Comparison of ENCODE assay signal across 1 cellular context in genomic region chr20:53594068-53595017, GRCh38.
TF ChIP-seq lines count a peak whose summit lies in the region.

No MANE protein-coding gene starts in this region.

TF ChIP-seq in HEK293, 187 proteins besides CTCF, POLR2A, EP300 and RAD21 (continued from another document and continues in another):
- TF ChIP-seq ZNF560 (tag by site-specific recombination; IDR thresholded peaks at IDR 0.05; ENCODE audit: borderline replicate concordance), result no peak
- no peak for TF ChIP-seq ZNF362 (tag by site-specific recombination; IDR thresholded peaks at IDR 0.05)
- no peak for TF ChIP-seq ZNF324 (tag by site-specific recombination; IDR thresholded peaks at IDR 0.05)
- TF ChIP-seq ZBTB49 (tag by site-specific recombination; IDR thresholded peaks at IDR 0.05; ENCODE audit: low read depth), result no peak
- no peak for TF ChIP-seq ZNF837 (tag by site-specific recombination; IDR thresholded peaks at IDR 0.05)
- TF ChIP-seq ZFP69B (tag by site-specific recombination; IDR thresholded peaks at IDR 0.05), result no peak
- TF ChIP-seq ZNF654 (tag by site-specific recombination; IDR thresholded peaks at IDR 0.05; ENCODE audit: low read depth), result no peak
- TF ChIP-seq ZBTB7A (tag by site-specific recombination; IDR thresholded peaks at IDR 0.05; ENCODE audit: low read depth), result no peak
- TF ChIP-seq ZNF112 (tag by site-specific recombination; IDR thresholded peaks at IDR 0.05), result no peak
- TF ChIP-seq ZNF175 (tag by site-specific recombination; IDR thresholded peaks at IDR 0.05), result no peak
- TF ChIP-seq KLF7 (tag by site-specific recombination; IDR thresholded peaks at IDR 0.05; ENCODE audit: borderline replicate concordance), result no peak
- no peak for TF ChIP-seq ZNF555 (tag by site-specific recombination; conservative IDR thresholded peaks at IDR 0.05)
- TF ChIP-seq ZNF704 (tag by site-specific recombination; IDR thresholded peaks at IDR 0.05), result no peak
- no peak for TF ChIP-seq ZSCAN16 (tag by site-specific recombination; IDR thresholded peaks at IDR 0.05)
- TF ChIP-seq ZNF596 (tag by site-specific recombination; IDR thresholded peaks at IDR 0.05), result 0 out of 2 replicates have a peak, but pooled peaks have one; percentile 22
- no peak for TF ChIP-seq BCL11A (tag by site-specific recombination; IDR thresholded peaks at IDR 0.05; ENCODE audit: low read depth)
- TF ChIP-seq ZBTB11 (tag by site-specific recombination; conservative IDR thresholded peaks at IDR 0.05; ENCODE audit: low read depth), result 0 out of 2 replicates have a peak, but pooled peaks have one; percentile 15
- TF ChIP-seq TSHZ1 (tag by site-specific recombination; IDR thresholded peaks at IDR 0.05; ENCODE audit: borderline replicate concordance), result no peak
- TF ChIP-seq PRDM1 (tag by site-specific recombination; IDR thresholded peaks at IDR 0.05), result no peak
- TF ChIP-seq ZNF155 (tag by site-specific recombination; IDR thresholded peaks at IDR 0.05), result no peak
- TF ChIP-seq ZBTB1 (tag by site-specific recombination; IDR thresholded peaks at IDR 0.05), result no peak
- TF ChIP-seq YY2 (tag by site-specific recombination; IDR thresholded peaks at IDR 0.05), result no peak
- no peak for TF ChIP-seq BCL6B (tag by site-specific recombination; IDR thresholded peaks at IDR 0.05)
- TF ChIP-seq SCRT1 (tag by site-specific recombination; IDR thresholded peaks at IDR 0.05; ENCODE audit: borderline replicate concordance), result no peak
- TF ChIP-seq ZFP3 (tag by site-specific recombination; IDR thresholded peaks at IDR 0.05; ENCODE audit: low read depth), result no peak
- TF ChIP-seq ZNF76 (tag by site-specific recombination; IDR thresholded peaks at IDR 0.05; ENCODE audit: borderline replicate concordance, low read depth), result no peak; the same call in 1 of the 2 replicates
- TF ChIP-seq ZNF398 (tag by site-specific recombination; IDR thresholded peaks at IDR 0.05), result peak; percentile 18; the same call in 1 of the 2 replicates
- TF ChIP-seq ZNF777 (tag by site-specific recombination; IDR thresholded peaks at IDR 0.05; ENCODE audit: borderline replicate concordance), result no peak
- no peak for TF ChIP-seq ZNF416 (tag by site-specific recombination; IDR thresholded peaks at IDR 0.05)
- TF ChIP-seq ZNF24 (tag by site-specific recombination; IDR thresholded peaks at IDR 0.05), result no peak
- no peak for TF ChIP-seq ZNF426 (tag by site-specific recombination; IDR thresholded peaks at IDR 0.05)
- TF ChIP-seq MYNN (tag by site-specific recombination; IDR thresholded peaks at IDR 0.05; ENCODE audit: borderline replicate concordance), result no peak
- no peak; the same call in none of the 2 replicates for TF ChIP-seq ZNF664 (tag by site-specific recombination; IDR thresholded peaks at IDR 0.05)
- TF ChIP-seq ZNF677 (tag by site-specific recombination; IDR thresholded peaks at IDR 0.05), result no peak
- TF ChIP-seq ZNF701 (tag by site-specific recombination; IDR thresholded peaks at IDR 0.05), result no peak
- TF ChIP-seq ZNF623 (tag by site-specific recombination; IDR thresholded peaks at IDR 0.05), result no peak
- no peak for TF ChIP-seq BCL11B (tag by site-specific recombination; IDR thresholded peaks at IDR 0.05; ENCODE audit: low read depth)
- TF ChIP-seq ZNF521 (tag by site-specific recombination; IDR thresholded peaks at IDR 0.05), result no peak
- TF ChIP-seq ZNF292 (tag by site-specific recombination; IDR thresholded peaks at IDR 0.05; ENCODE audit: borderline replicate concordance, low read depth), result no peak
- no peak for TF ChIP-seq ZNF610 (tag by site-specific recombination; IDR thresholded peaks at IDR 0.05; ENCODE audit: borderline replicate concordance)
- TF ChIP-seq ZNF266 (tag by site-specific recombination; IDR thresholded peaks at IDR 0.05; ENCODE audit: low read depth), result no peak
- TF ChIP-seq ZNF747 (tag by site-specific recombination; IDR thresholded peaks at IDR 0.05), result no peak
- 0 out of 2 replicates have a peak, but pooled peaks have one; percentile 15 for TF ChIP-seq KLF16 (tag by site-specific recombination; IDR thresholded peaks at IDR 0.05)
- TF ChIP-seq SALL2 (tag by site-specific recombination; IDR thresholded peaks at IDR 0.05; ENCODE audit: borderline replicate concordance), result no peak
- TF ChIP-seq ZSCAN5A (tag by site-specific recombination; IDR thresholded peaks at IDR 0.05), result no peak
- no peak for TF ChIP-seq AEBP2 (tag by site-specific recombination; IDR thresholded peaks at IDR 0.05; ENCODE audit: borderline replicate concordance)
- no peak for TF ChIP-seq ZNF394 (tag by site-specific recombination; IDR thresholded peaks at IDR 0.05; ENCODE audit: borderline replicate concordance)
- no peak for TF ChIP-seq ZNF580 (tag by site-specific recombination; IDR thresholded peaks at IDR 0.05)
- TF ChIP-seq ZNF366 (tag by site-specific recombination; conservative IDR thresholded peaks at IDR 0.05), result no peak
